18 cellular contexts compared by ENCODE assay signal in genomic region chr2:204454672-204455380, GRCh38.
"Had no signal": no experiment of that assay in that cellular context is flagged by ENCODE, and none has a peak within 500 bp of the region (broad histone marks: within the 10 kb centered on the region; RNA-seq: fewer than 3 reads in every experiment).

No MANE protein-coding gene starts in this region.

- H3K9me3 Mint-ChIP-seq: activated CD4-positive, alpha-beta memory T cell treated with anti-CD3 and anti-CD28 coated beads for 36 hours; activated T-cell treated with anti-CD3 and anti-CD28 coated beads, Interleukin-2, amount 50 U/mL, for 4 hours had no signal

- H3K4me3 ChIP-seq: coronary artery, esophagus squamous epithelium, psoas muscle, right lobe of liver, spleen, stomach had no signal

- FAIRE-seq: endothelial cell of umbilical vein had no signal

- H3K4me3 Mint-ChIP-seq: activated CD4-positive, alpha-beta memory T cell treated with anti-CD3 and anti-CD28 coated beads for 36 hours; activated T-cell treated with anti-CD3 and anti-CD28 coated beads, Interleukin-2, amount 50 U/mL, for 4 hours; naive thymus-derived CD4-positive, alpha-beta T cell had no signal

- H3K27ac ChIP-seq: psoas muscle, right lobe of liver had no signal

- DNase-seq: activated CD4-positive, alpha-beta memory T cell treated with anti-CD3 and anti-CD28 coated beads for 36 hours; activated effector memory CD4-positive, alpha-beta T cell treated with Interleukin-2 at 50 U/mL for 16 hours; activated naive CD4-positive, alpha-beta T cell treated with anti-CD3 and anti-CD28 coated beads, Interleukin-2, amount 50 U/mL, for 16 hours; activated T-cell treated with anti-CD3 and anti-CD28 coated beads, Interleukin-2, amount 50 U/mL, for 4 hours; central memory CD4-positive, alpha-beta T cell; esophagus squamous epithelium; midbrain; naive thymus-derived CD4-positive, alpha-beta T cell; occipital lobe; psoas muscle; right lobe of liver; spleen; stomach; T-helper 1 cell; T1000 had no signal

- H3K4me1 ChIP-seq: psoas muscle, right lobe of liver had no signal

- H3K9me3 ChIP-seq: esophagus squamous epithelium, psoas muscle, right lobe of liver, spleen, stomach, thoracic aorta had no signal

- ATAC-seq: activated T-cell treated with anti-CD3 and anti-CD28 coated beads, Interleukin-2, amount 50 U/mL, for 4 hours; naive thymus-derived CD4-positive, alpha-beta T cell; psoas muscle had no signal

- H3K27me3 Mint-ChIP-seq: activated CD4-positive, alpha-beta memory T cell treated with anti-CD3 and anti-CD28 coated beads for 36 hours had no signal

- H3K36me3 Mint-ChIP-seq: activated CD4-positive, alpha-beta memory T cell treated with anti-CD3 and anti-CD28 coated beads for 36 hours; naive thymus-derived CD4-positive, alpha-beta T cell had no signal

- H3K36me3 ChIP-seq: esophagus squamous epithelium, right lobe of liver, spleen, stomach, thoracic aorta had no signal

- H3K4me1 Mint-ChIP-seq: naive thymus-derived CD4-positive, alpha-beta T cell had no signal

- H3K27ac Mint-ChIP-seq: activated CD4-positive, alpha-beta memory T cell treated with anti-CD3 and anti-CD28 coated beads for 36 hours; naive thymus-derived CD4-positive, alpha-beta T cell had no signal

- H3K27me3 ChIP-seq: esophagus squamous epithelium, right lobe of liver, spleen, stomach had no signal
